8 cellular contexts compared by ENCODE assay signal in the genomic region with DNA sequence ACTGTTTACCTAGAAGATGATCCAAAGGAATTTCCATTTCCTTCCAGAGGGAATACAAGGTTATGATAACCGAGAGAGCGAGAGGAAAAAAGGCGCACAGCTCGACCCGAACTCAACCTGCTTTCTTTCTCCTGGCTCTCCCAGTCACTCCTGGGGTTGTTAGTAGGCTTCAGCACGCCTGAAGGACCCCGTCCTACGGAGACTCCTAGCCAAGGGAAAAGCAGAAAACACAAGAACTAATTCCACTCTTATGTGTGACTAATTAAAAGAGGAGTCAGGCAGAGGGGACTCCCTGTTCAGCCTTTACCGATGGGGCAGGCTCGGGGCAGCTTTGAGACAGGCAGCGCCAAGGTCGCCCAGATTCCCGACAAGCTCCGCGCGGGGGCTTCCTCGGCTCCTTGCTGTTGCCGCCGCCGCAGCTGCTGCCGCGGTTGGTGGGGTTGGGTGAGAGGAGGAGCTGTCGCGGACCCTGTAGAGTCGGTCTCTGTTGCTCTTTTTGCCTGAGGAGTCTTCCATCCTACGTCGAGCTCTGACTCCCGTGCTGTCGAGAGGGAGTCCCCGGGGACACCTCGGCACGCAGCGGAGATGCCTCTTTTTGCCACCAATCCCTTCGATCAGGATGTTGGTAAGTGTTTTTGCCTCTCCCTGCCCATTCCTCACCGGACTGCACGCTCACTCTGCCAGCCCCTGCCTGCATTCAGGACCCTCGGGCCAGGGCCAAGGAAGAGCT. TPM values are rescaled to one million over a fixed set of nuclear protein-coding genes. Genes with fewer than 3 reads are reported as not detected.
A peak's percentile ranks its signal among the peaks of the same experiment; 100 is the strongest.
DNase-seq lines count a peak whose midpoint lies in the region; ATAC-seq, FAIRE-seq and TF ChIP-seq lines count a peak whose summit lies in the region.

TSS of gene STAM (plus strand) at position 397 of the 730 bp plus-strand sequence. CDS start at position 586, 189 bp downstream.

- H3K4me1 Mint-ChIP-seq in activated T-helper 17 cell treated with anti-CD3 and anti-CD28 coated beads, Interleukin-2, amount 50 U/mL, for 72 hours, result peaks cover 34% of the 10 kb centered on the region
- peaks cover 31 to 66% (median 49%) of the 10 kb centered on the region in 4 donors for H3K4me1 Mint-ChIP-seq in naive thymus-derived CD8-positive, alpha-beta T cell

- peak; percentile 73 for ATAC-seq in activated T-helper 17 cell treated with anti-CD3 and anti-CD28 coated beads, Interleukin-2, amount 50 U/mL, for 72 hours (replicated peaks)
- ATAC-seq in naive thymus-derived CD8-positive, alpha-beta T cell, result peak; percentile 90 to 93

- TF ChIP-seq CTCF in RWPE1 (conservative IDR thresholded peaks at IDR 0.05; ENCODE audit: low read depth) (no peak), fibroblast of mammary gland (conservative IDR thresholded peaks at IDR 0.05; ENCODE audit: control insufficient read depth, insufficient read depth, low read depth, low read length) (no peak)

- CTCF ChIA-PET in RWPE1 (lab: Yijun Ruan, JAX), result interaction anchor here (0.5 to 0.7 kb wide), 3 partner anchors 11 to 36 kb away, joined by 3 to 6 read pairs (median 3); no protein-coding TSS in a partner anchor

- no peaks in the 10 kb centered on the region for H3K27me3 Mint-ChIP-seq in activated T-helper 17 cell treated with anti-CD3 and anti-CD28 coated beads, Interleukin-2, amount 50 U/mL, for 72 hours
- no peaks in the 10 kb centered on the region for H3K27me3 Mint-ChIP-seq in naive thymus-derived CD8-positive, alpha-beta T cell

- peak; percentile 59; the same call in 1 of the 2 replicates for TF ChIP-seq POLR2A in H54 (IDR thresholded peaks at IDR 0.05; ENCODE audit: low read depth, low read length)

- peak within 1 kb of the TSS; percentile 99 for H3K27ac Mint-ChIP-seq in activated T-helper 17 cell treated with anti-CD3 and anti-CD28 coated beads, Interleukin-2, amount 50 U/mL, for 72 hours
- peak within 1 kb of the TSS; percentile 99 to 100 (median 100) for H3K27ac Mint-ChIP-seq in naive thymus-derived CD8-positive, alpha-beta T cell

- POLR2A ChIA-PET in RWPE1 (lab: Yijun Ruan, JAX; ENCODE audit: low non-redundant PET), result interaction anchor here (0.6 kb wide), 1 partner anchor 259 kb away, joined by 3 read pairs; no protein-coding TSS in a partner anchor
- POLR2A ChIA-PET in naive thymus-derived CD8-positive, alpha-beta T cell (lab: Charles Lee), result interaction anchor here (0.8 to 1.9 kb wide), 10 partner anchors 9 to 1015 kb away, joined by 3 to 9 read pairs (median 6); partner anchors contain the start of genes ARL5B, HACD1 and RSU1

- no peak for FAIRE-seq in H54 (lab: Jason Lieb, UNC)

- H3K36me3 Mint-ChIP-seq in activated T-helper 17 cell treated with anti-CD3 and anti-CD28 coated beads, Interleukin-2, amount 50 U/mL, for 72 hours (ENCODE audit: low read depth), result peaks cover 48% of the 10 kb centered on the region
- H3K36me3 Mint-ChIP-seq in naive thymus-derived CD8-positive, alpha-beta T cell, result peaks cover 1 to 5% (median 3%) of the 10 kb centered on the region in 3 donors

- DNase-seq in ELF-1 (ENCODE audit: low read depth, low spot score) (peak; percentile 97), H54 (ENCODE audit: insufficient read length, low spot score) (peak; percentile 60), LoVo (ENCODE audit: low spot score) (peak; percentile 91), RWPE1 (ENCODE audit: low spot score) (peak; percentile 90), fibroblast of mammary gland (ENCODE audit: low read depth) (peak; percentile 89)
- DNase-seq in naive thymus-derived CD8-positive, alpha-beta T cell, result peak; percentile 88 to 100 (median 92)
- peak; percentile 89 to 99 (median 92) for DNase-seq in stimulated activated naive CD4-positive, alpha-beta T cell (lab: John Stamatoyannopoulos, UW)

- peak within 1 kb of the TSS; percentile 97 for H3K27ac ChIP-seq in RWPE1

- H3K4me3 Mint-ChIP-seq in activated T-helper 17 cell treated with anti-CD3 and anti-CD28 coated beads, Interleukin-2, amount 50 U/mL, for 72 hours, result peak within 1 kb of the TSS; percentile 99
- peak within 1 kb of the TSS; percentile 92 to 99 (median 98) for H3K4me3 Mint-ChIP-seq in naive thymus-derived CD8-positive, alpha-beta T cell

- H3K4me3 ChIP-seq in fibroblast of mammary gland (ENCODE audit: control insufficient read depth, low read depth, low read length), result peak within 1 kb of the TSS; percentile 98

- peaks cover 4% of the 10 kb centered on the region for H3K9me3 Mint-ChIP-seq in activated T-helper 17 cell treated with anti-CD3 and anti-CD28 coated beads, Interleukin-2, amount 50 U/mL, for 72 hours
- no peaks in the 10 kb centered on the region for H3K9me3 Mint-ChIP-seq in naive thymus-derived CD8-positive, alpha-beta T cell

RNA-seq across cellular contexts. Expression of gene STAM, which starts in this region (rescaled TPM):
- total RNA-seq in activated T-helper 17 cell treated with anti-CD3 and anti-CD28 coated beads, Interleukin-2, amount 50 U/mL, for 72 hours, result 10 to 100 TPM; 27.0 to 35.4 TPM
- 10 to 100 TPM; 19.5 to 23.8 TPM for total RNA-seq in naive thymus-derived CD8-positive, alpha-beta T cell
- polyA plus RNA-seq in naive thymus-derived CD8-positive, alpha-beta T cell, result 1 to 10 TPM; 5.9 to 8.3 (median 7.4) TPM

Comparison
In these comparisons a context has a peak if more than half of its experiments do, and no peak if none do; other contexts are left out.
1. Peak in every context shown above with its lines: DNase-seq, ATAC-seq, H3K4me3 ChIP-seq and H3K27ac ChIP-seq.